In genomic region chr14:62501021-62501750, GRCh38 we compare ENCODE assay signal across 29 cellular contexts.
"Had no signal": no experiment of that assay in that cellular context is flagged by ENCODE, and none has a peak within 500 bp of the region (broad histone marks: within the 10 kb centered on the region; RNA-seq: fewer than 3 reads in every experiment).

No MANE protein-coding gene starts in this region.

- H3K4me3 Mint-ChIP-seq: activated CD4-positive, alpha-beta memory T cell treated with anti-CD3 and anti-CD28 coated beads, Interleukin-2, amount 10 ng/mL, durations not matched to agents 7 days and 5 days; activated CD8-positive, alpha-beta memory T cell treated with anti-CD3 and anti-CD28 coated beads, Interleukin-2, amount 10 ng/mL, durations not matched to agents 7 days and 5 days; activated naive CD4-positive, alpha-beta T cell treated with anti-CD3 and anti-CD28 coated beads, Interleukin-2, amount 10 ng/mL, durations not matched to agents 7 days and 5 days; activated naive CD8-positive, alpha-beta T cell; activated naive CD8-positive, alpha-beta T cell treated with anti-CD3 and anti-CD28 coated beads, Interleukin-2, amount 50 U/mL, for 24 hours; brain; central memory CD8-positive, alpha-beta T cell had no signal

- H3K27me3 ChIP-seq: cardiac muscle cell had no signal

- H3K27ac Mint-ChIP-seq: activated CD4-positive, alpha-beta memory T cell treated with anti-CD3 and anti-CD28 coated beads, Interleukin-2, amount 10 ng/mL, durations not matched to agents 7 days and 5 days; activated CD8-positive, alpha-beta memory T cell treated with anti-CD3 and anti-CD28 coated beads, Interleukin-2, amount 10 ng/mL, durations not matched to agents 7 days and 5 days; activated naive CD4-positive, alpha-beta T cell treated with anti-CD3 and anti-CD28 coated beads, Interleukin-2, amount 10 ng/mL, durations not matched to agents 7 days and 5 days; activated naive CD8-positive, alpha-beta T cell; activated naive CD8-positive, alpha-beta T cell treated with anti-CD3 and anti-CD28 coated beads, Interleukin-2, amount 50 U/mL, for 24 hours; brain had no signal

- DNase-seq: activated CD4-positive, alpha-beta memory T cell treated with anti-CD3 and anti-CD28 coated beads, Interleukin-2, amount 10 ng/mL, durations not matched to agents 7 days and 5 days; activated CD4-positive, alpha-beta T cell treated with anti-CD3 and anti-CD28 coated beads for 1 hour; activated CD4-positive, alpha-beta T cell treated with anti-CD3 and anti-CD28 coated beads for 48 hours; activated CD4-positive, CD25-positive, alpha-beta regulatory T cell; activated CD8-positive, alpha-beta memory T cell treated with anti-CD3 and anti-CD28 coated beads for 24 hours; activated CD8-positive, alpha-beta memory T cell treated with anti-CD3 and anti-CD28 coated beads, Interleukin-2, amount 10 ng/mL, durations not matched to agents 7 days and 5 days; activated CD8-positive, alpha-beta memory T cell treated with anti-CD3 and anti-CD28 coated beads, Interleukin-2, amount 50 U/mL, for 48 hours; activated effector memory CD4-positive, alpha-beta T cell treated with Interleukin-2 at 50 U/mL for 16 hours; activated naive CD4-positive, alpha-beta T cell treated with anti-CD3 and anti-CD28 coated beads, Interleukin-2, amount 10 ng/mL, durations not matched to agents 7 days and 5 days; activated naive CD8-positive, alpha-beta T cell treated with anti-CD3 and anti-CD28 coated beads, Interleukin-2, amount 50 U/mL, for 24 hours; activated T-cell treated with anti-CD3 and anti-CD28 coated beads, Interleukin-2, amount 50 U/mL, for 48 hours; anterior cingulate cortex; Karpas-422; NCI-H1105; NCI-H1417 treated with DMSO at 0.1 percent for 48 hours; NCI-H187 treated with DMSO at 0.1 percent for 48 hours; NCI-H2081; NCI-H2171 treated with DMSO at 0.1 percent for 48 hours; NCI-H345; NCI-H524 treated with DMSO at 0.1 percent for 48 hours; SIG-M5; T1000; WERI-Rb-1 had no signal

- H3K4me3 ChIP-seq: cardiac muscle cell had no signal

- H3K36me3 ChIP-seq: cardiac muscle cell, WERI-Rb-1 had no signal

- H3K36me3 Mint-ChIP-seq: activated CD8-positive, alpha-beta memory T cell treated with anti-CD3 and anti-CD28 coated beads, Interleukin-2, amount 10 ng/mL, durations not matched to agents 7 days and 5 days; activated naive CD4-positive, alpha-beta T cell treated with anti-CD3 and anti-CD28 coated beads, Interleukin-2, amount 10 ng/mL, durations not matched to agents 7 days and 5 days; brain had no signal

- ATAC-seq: activated CD8-positive, alpha-beta memory T cell treated with anti-CD3 and anti-CD28 coated beads, Interleukin-2, amount 10 ng/mL, durations not matched to agents 7 days and 5 days; activated naive CD8-positive, alpha-beta T cell treated with anti-CD3 and anti-CD28 coated beads, Interleukin-2, amount 50 U/mL, for 24 hours; Panc1; Right ventricle myocardium inferior had no signal

- H3K27ac ChIP-seq: cardiac muscle cell, WERI-Rb-1 had no signal

- H3K27me3 Mint-ChIP-seq: activated CD4-positive, alpha-beta memory T cell treated with anti-CD3 and anti-CD28 coated beads, Interleukin-2, amount 10 ng/mL, durations not matched to agents 7 days and 5 days; activated CD8-positive, alpha-beta memory T cell treated with anti-CD3 and anti-CD28 coated beads, Interleukin-2, amount 10 ng/mL, durations not matched to agents 7 days and 5 days; activated naive CD4-positive, alpha-beta T cell treated with anti-CD3 and anti-CD28 coated beads, Interleukin-2, amount 10 ng/mL, durations not matched to agents 7 days and 5 days; activated naive CD8-positive, alpha-beta T cell; activated naive CD8-positive, alpha-beta T cell treated with anti-CD3 and anti-CD28 coated beads, Interleukin-2, amount 50 U/mL, for 24 hours; brain; central memory CD8-positive, alpha-beta T cell had no signal

- H3K4me1 Mint-ChIP-seq: activated CD4-positive, alpha-beta memory T cell treated with anti-CD3 and anti-CD28 coated beads, Interleukin-2, amount 10 ng/mL, durations not matched to agents 7 days and 5 days; activated CD8-positive, alpha-beta memory T cell treated with anti-CD3 and anti-CD28 coated beads, Interleukin-2, amount 10 ng/mL, durations not matched to agents 7 days and 5 days; activated naive CD4-positive, alpha-beta T cell treated with anti-CD3 and anti-CD28 coated beads, Interleukin-2, amount 10 ng/mL, durations not matched to agents 7 days and 5 days; activated naive CD8-positive, alpha-beta T cell treated with anti-CD3 and anti-CD28 coated beads, Interleukin-2, amount 50 U/mL, for 24 hours; brain; central memory CD8-positive, alpha-beta T cell had no signal
